In the genomic region with DNA sequence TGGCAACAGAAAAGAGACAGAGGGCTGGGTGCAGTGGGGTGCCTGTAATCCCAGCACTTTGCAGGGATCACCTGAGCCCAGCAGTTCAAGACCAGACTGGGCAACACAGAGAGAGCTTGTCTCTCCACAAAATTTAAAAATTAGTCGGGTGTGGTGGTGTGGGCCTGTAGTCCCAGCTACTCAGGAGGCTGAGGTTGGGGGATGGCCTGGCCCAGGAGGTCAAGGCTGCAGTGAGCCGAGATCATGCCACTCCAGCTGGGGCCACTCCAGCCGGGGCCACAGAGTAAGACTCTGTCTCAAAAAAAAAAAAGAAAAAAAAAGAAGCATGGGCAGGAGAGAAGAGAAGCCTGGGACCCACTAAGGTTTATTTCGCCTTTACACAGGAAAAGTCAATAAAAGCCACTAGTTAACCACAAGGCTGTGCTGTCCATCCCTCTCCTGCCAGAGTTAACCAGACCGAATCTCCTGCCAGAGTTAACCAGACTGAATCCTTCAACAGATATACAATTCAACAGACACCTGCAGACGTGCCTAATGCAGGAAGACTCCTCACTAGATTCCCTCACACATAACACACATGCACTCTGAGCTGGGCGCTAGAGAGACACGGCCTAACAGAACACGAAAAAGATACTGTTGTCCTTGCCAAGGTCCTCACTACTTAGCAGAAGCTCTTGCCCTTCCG, we compare ENCODE assay signal across 18 cellular contexts. TPM values are rescaled to one million over a fixed set of nuclear protein-coding genes. Genes with fewer than 3 reads are reported as not detected.
DNase-seq lines count a peak whose midpoint lies in the region; ATAC-seq lines count a peak whose summit lies in the region.
"Had no signal": no experiment of that assay in that cellular context is flagged by ENCODE, and none has a peak within 500 bp of the region (broad histone marks: within the 10 kb centered on the region; RNA-seq: fewer than 3 reads in every experiment).

No MANE protein-coding gene starts in this region.

- H3K36me3 Mint-ChIP-seq in activated CD4-positive, alpha-beta T cell treated with anti-CD3 and anti-CD28 coated beads, Interleukin-2, amount 10 ng/mL, durations not matched to agents 7 days and 5 days (ENCODE audit: low read depth): no peaks in the 10 kb centered on the region
- no peaks in the 10 kb centered on the region for H3K36me3 Mint-ChIP-seq in activated CD4-positive, alpha-beta T cell treated with anti-CD3 and anti-CD28 coated beads for 36 hours (ENCODE audit: low read depth)
- H3K36me3 Mint-ChIP-seq in effector memory CD8-positive, alpha-beta T cell (ENCODE audit: insufficient read depth): peaks cover 16% of the 10 kb centered on the region

- H3K27me3 ChIP-seq in trophoblast cell (ENCODE audit: insufficient read depth, low read length): no peaks in the 10 kb centered on the region
- H3K27me3 ChIP-seq: pancreas, stomach had no signal

- no peak overlapping the region for H2BK12ac ChIP-seq in trophoblast cell (ENCODE audit: low read length)

- no peak overlapping the region for H2BK120ac ChIP-seq in trophoblast cell (ENCODE audit: insufficient read depth, low read length, poor library complexity)

- peaks cover 0 to 3% of the 10 kb centered on the region in 2 experiments for H3K4me1 ChIP-seq in trophoblast cell (ENCODE audit: control insufficient read depth in 1 of 2, insufficient read depth in 2 of 2, low read length in 2 of 2)

- H3K4me2 ChIP-seq in trophoblast cell (ENCODE audit: low read length): no peak overlapping the region

- H3K18ac ChIP-seq in trophoblast cell (ENCODE audit: low read length): no peak overlapping the region

- H3K27ac Mint-ChIP-seq in activated CD4-positive, alpha-beta T cell treated with anti-CD3 and anti-CD28 coated beads, Interleukin-2, amount 10 ng/mL, durations not matched to agents 7 days and 5 days: peak overlapping the region; percentile 72
- H3K27ac Mint-ChIP-seq in activated CD4-positive, alpha-beta T cell treated with anti-CD3 and anti-CD28 coated beads for 36 hours: no peak overlapping the region
- peak overlapping the region; percentile 82 to 93 for H3K27ac Mint-ChIP-seq in effector memory CD8-positive, alpha-beta T cell

- POLR2A ChIA-PET in activated CD4-positive, alpha-beta T cell treated with anti-CD3 and anti-CD28 coated beads, Interleukin-2, amount 10 ng/mL, durations not matched to agents 7 days and 5 days (lab: Charles Lee): no interaction called here
- POLR2A ChIA-PET in activated CD4-positive, alpha-beta T cell treated with anti-CD3 and anti-CD28 coated beads for 36 hours (lab: Charles Lee): interaction anchor here (0.6 kb wide), 1 partner anchor 20 kb away, joined by 3 read pairs; no protein-coding TSS in a partner anchor

- H3K36me3 ChIP-seq in trophoblast cell (ENCODE audit: control insufficient read depth in 1 of 2, insufficient read depth in 2 of 2, low read length in 2 of 2): peaks cover 0 to 3% of the 10 kb centered on the region in 2 experiments
- H3K36me3 ChIP-seq: pancreas, stomach had no signal

- no peak overlapping the region for H3K23ac ChIP-seq in trophoblast cell (ENCODE audit: low read length)

- CTCF ChIA-PET in activated CD4-positive, alpha-beta T cell treated with anti-CD3 and anti-CD28 coated beads, Interleukin-2, amount 10 ng/mL, durations not matched to agents 7 days and 5 days (lab: Charles Lee): interaction anchor here (0.7 kb wide), 1 partner anchor 32 kb away, joined by 3 read pairs; no protein-coding TSS in a partner anchor
- CTCF ChIA-PET in activated CD4-positive, alpha-beta T cell treated with anti-CD3 and anti-CD28 coated beads for 36 hours (lab: Charles Lee): no interaction called here

- ATAC-seq in activated CD4-positive, alpha-beta T cell treated with anti-CD3 and anti-CD28 coated beads for 36 hours: no peak
- no peak for ATAC-seq in effector memory CD8-positive, alpha-beta T cell (replicated peaks)
- no peak for ATAC-seq in HG02763 (IDR thresholded peaks at IDR 0.05; ENCODE audit: unreplicated experiment)
- ATAC-seq: activated T-cell treated with anti-CD3 and anti-CD28 coated beads, Interleukin-2, amount 50 U/mL, for 4 hours; pancreas had no signal

- no peak for DNase-seq in activated CD4-positive, alpha-beta T cell treated with anti-CD3 and anti-CD28 coated beads, Interleukin-2, amount 10 ng/mL, durations not matched to agents 7 days and 5 days
- DNase-seq in activated CD4-positive, alpha-beta T cell treated with anti-CD3 and anti-CD28 coated beads for 36 hours: no peak
- peak; percentile 86 for DNase-seq in NAMALWA (ENCODE audit: low spot score)
- DNase-seq in effector memory CD8-positive, alpha-beta T cell: no peak
- DNase-seq in trophoblast cell: no peak
- DNase-seq in NCI-H1417 (lab: John Stamatoyannopoulos, UW): no peak
- DNase-seq in activated CD8-positive, alpha-beta memory T cell treated with anti-CD3 and anti-CD28 coated beads, Interleukin-2, amount 50 U/mL, for 48 hours: no peak
- DNase-seq: activated CD4-positive, alpha-beta T cell treated with anti-CD3 and anti-CD28 coated beads for 48 hours; activated T-cell treated with anti-CD3 and anti-CD28 coated beads, Interleukin-2, amount 50 U/mL, for 4 hours; islet precursor cell; NCI-H1694 treated with DMSO at 0.1 percent for 48 hours; NCI-H446; SIG-M5; stomach; T-helper 9 cell had no signal

- H3K4me1 Mint-ChIP-seq in activated CD4-positive, alpha-beta T cell treated with anti-CD3 and anti-CD28 coated beads, Interleukin-2, amount 10 ng/mL, durations not matched to agents 7 days and 5 days: peaks cover 35% of the 10 kb centered on the region
- H3K4me1 Mint-ChIP-seq in activated CD4-positive, alpha-beta T cell treated with anti-CD3 and anti-CD28 coated beads for 36 hours: peaks cover 36% of the 10 kb centered on the region
- H3K4me1 Mint-ChIP-seq in effector memory CD8-positive, alpha-beta T cell (ENCODE audit: low read depth in 2 of 2): peaks cover 30 to 32% of the 10 kb centered on the region in 2 donors

- intact Hi-C loops in activated CD4-positive, alpha-beta T cell treated with anti-CD3 and anti-CD28 coated beads for 36 hours (cut with DNase I, micrococcal nuclease): loop anchor here in 1 of 2 experiments (5.0 kb wide), 1 partner anchor 83 kb away; the partner anchor contains the start of gene PEX26

- no peak overlapping the region for H3K14ac ChIP-seq in trophoblast cell (ENCODE audit: low read length)

- no peak overlapping the region for H3K9ac ChIP-seq in trophoblast cell (ENCODE audit: low read length)

- no peak overlapping the region for H3K27ac ChIP-seq in trophoblast cell (ENCODE audit: low read depth, low read length)
- H3K27ac ChIP-seq: 22Rv1, pancreas, stomach had no signal

- no peak overlapping the region for H3K4me3 Mint-ChIP-seq in activated CD4-positive, alpha-beta T cell treated with anti-CD3 and anti-CD28 coated beads, Interleukin-2, amount 10 ng/mL, durations not matched to agents 7 days and 5 days
- H3K4me3 Mint-ChIP-seq in activated CD4-positive, alpha-beta T cell treated with anti-CD3 and anti-CD28 coated beads for 36 hours: no peak overlapping the region
- no peak overlapping the region for H3K4me3 Mint-ChIP-seq in effector memory CD8-positive, alpha-beta T cell
- H3K4me3 Mint-ChIP-seq: activated T-cell treated with anti-CD3 and anti-CD28 coated beads, Interleukin-2, amount 50 U/mL, for 4 hours had no signal

- no peak overlapping the region for H4K91ac ChIP-seq in trophoblast cell (ENCODE audit: low read depth, low read length)

- no peak overlapping the region for H2AK5ac ChIP-seq in trophoblast cell (ENCODE audit: low read length)

- H3K27me3 Mint-ChIP-seq in activated CD4-positive, alpha-beta T cell treated with anti-CD3 and anti-CD28 coated beads, Interleukin-2, amount 10 ng/mL, durations not matched to agents 7 days and 5 days: no peaks in the 10 kb centered on the region
- H3K27me3 Mint-ChIP-seq in activated CD4-positive, alpha-beta T cell treated with anti-CD3 and anti-CD28 coated beads for 36 hours: no peaks in the 10 kb centered on the region
- no peaks in the 10 kb centered on the region for H3K27me3 Mint-ChIP-seq in effector memory CD8-positive, alpha-beta T cell

- no peaks in the 10 kb centered on the region for H3K9me3 ChIP-seq in trophoblast cell (ENCODE audit: insufficient read depth, low read depth, low read length)
- H3K9me3 ChIP-seq: pancreas, stomach had no signal

- no peak overlapping the region for H4K12ac ChIP-seq in trophoblast cell (ENCODE audit: low read depth, low read length)

- H3K9me3 Mint-ChIP-seq in activated CD4-positive, alpha-beta T cell treated with anti-CD3 and anti-CD28 coated beads, Interleukin-2, amount 10 ng/mL, durations not matched to agents 7 days and 5 days: no peaks in the 10 kb centered on the region
- no peaks in the 10 kb centered on the region for H3K9me3 Mint-ChIP-seq in activated CD4-positive, alpha-beta T cell treated with anti-CD3 and anti-CD28 coated beads for 36 hours (ENCODE audit: low read depth)
- H3K9me3 Mint-ChIP-seq in effector memory CD8-positive, alpha-beta T cell: no peaks in the 10 kb centered on the region
- H3K9me3 Mint-ChIP-seq: activated T-cell treated with anti-CD3 and anti-CD28 coated beads, Interleukin-2, amount 50 U/mL, for 4 hours had no signal

- H4K8ac ChIP-seq in trophoblast cell (ENCODE audit: low read depth, low read length): no peak overlapping the region

- peak overlapping the region; percentile 29 for H3K4ac ChIP-seq in trophoblast cell (ENCODE audit: low read depth, low read length)

- peaks cover 5% of the 10 kb centered on the region for H3K79me2 ChIP-seq in trophoblast cell (ENCODE audit: control insufficient read depth, insufficient read depth, low read length, poor library complexity)

- no peak overlapping the region for H2BK5ac ChIP-seq in trophoblast cell (ENCODE audit: low read depth, low read length, poor library complexity)

- no CpG with 5 or more reads among the region's 10 CpGs for WGBS in trophoblast cell (ENCODE audit: extremely low coverage, insufficient coverage, insufficient read length)

- H2AFZ ChIP-seq in trophoblast cell (ENCODE audit: insufficient read depth, low read length, poor library complexity): no peak overlapping the region

- H3K79me1 ChIP-seq in trophoblast cell (ENCODE audit: low read length): no peaks in the 10 kb centered on the region

- no peak overlapping the region for H3K4me3 ChIP-seq in trophoblast cell (ENCODE audit: low read depth, low read length)
- H3K4me3 ChIP-seq: pancreas, stomach had no signal

RNA-seq across cellular contexts. Expression of gene MICAL3, which starts 29.8 kb away (rescaled TPM):
- total RNA-seq in activated CD4-positive, alpha-beta T cell treated with anti-CD3 and anti-CD28 coated beads, Interleukin-2, amount 10 ng/mL, durations not matched to agents 7 days and 5 days: 10 to 100 TPM; 19.1 to 21.4 TPM
- 10 to 100 TPM; 21.9 to 22.5 TPM for total RNA-seq in activated CD4-positive, alpha-beta T cell treated with anti-CD3 and anti-CD28 coated beads for 36 hours
- 18.1 and 20.6 TPM in 2 replicates for polyA plus RNA-seq in trophoblast cell (2013)
